9 cellular contexts compared by ENCODE assay signal in the genomic region with DNA sequence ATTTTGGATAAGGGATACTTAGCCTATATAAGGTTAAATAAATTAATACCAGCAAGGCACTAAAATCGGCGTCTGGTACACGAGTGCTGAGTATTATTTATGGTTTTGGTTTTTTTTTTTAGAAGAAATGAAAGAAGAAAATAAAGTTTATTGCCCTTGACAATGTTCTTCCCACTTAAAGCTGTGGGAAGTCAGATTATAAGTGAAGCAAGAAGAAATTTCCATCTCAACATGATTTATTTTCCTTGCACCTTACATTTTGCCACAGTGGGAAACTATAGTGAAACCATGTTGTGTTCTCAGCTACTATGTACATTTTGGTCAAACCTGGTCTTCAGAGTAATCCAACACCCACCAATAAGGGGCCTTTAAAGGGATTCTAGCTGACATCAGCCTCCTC.
"Had no signal": no experiment of that assay in that cellular context is flagged by ENCODE, and none has a peak within 500 bp of the region (broad histone marks: within the 10 kb centered on the region; RNA-seq: fewer than 3 reads in every experiment).

No MANE protein-coding gene starts in this region.

- H3K27ac ChIP-seq: HL-60 had no signal

- H3K27ac Mint-ChIP-seq: GM23338, IgD-negative memory B cell had no signal

- H3K4me3 Mint-ChIP-seq: GM23338, H9, IgD-negative memory B cell had no signal

- DNase-seq: H9, HCEC 1CT, KBM-7 had no signal

- H3K36me3 Mint-ChIP-seq: IgD-negative memory B cell had no signal

- H3K4me1 Mint-ChIP-seq: IgD-negative memory B cell had no signal

- FAIRE-seq: H1, H54, HepG2 had no signal

- H3K9me3 Mint-ChIP-seq: GM23338, H9, IgD-negative memory B cell had no signal

- H3K4me2 ChIP-seq: GM23338 had no signal

- H2AFZ ChIP-seq: GM23338 had no signal

- ATAC-seq: HepG2 had no signal

- H3K4me3 ChIP-seq: GM23338 had no signal
